8 cellular contexts compared by ENCODE assay signal in genomic region chr7:45033261-45033930, GRCh38. TPM values are rescaled to one million over a fixed set of nuclear protein-coding genes. Genes with fewer than 3 reads are reported as not detected.
A peak's percentile ranks its signal among the peaks of the same experiment; 100 is the strongest.
DNase-seq lines count a peak whose midpoint lies in the region; ATAC-seq and TF ChIP-seq lines count a peak whose summit lies in the region.

No MANE protein-coding gene starts in this region.

- H3K4me1 ChIP-seq in CD4-positive, alpha-beta memory T cell (ENCODE audit: insufficient read depth, low read length) = peaks cover 95% of the 10 kb centered on the region

- peak; percentile 23 to 47 (median 29) for DNase-seq in CD4-positive, alpha-beta memory T cell
- DNase-seq in LHCN-M2 (ENCODE audit: low read depth) (peak; percentile 59), brain microvascular endothelial cell (peak; percentile 28), COR-L47 (lab: John Stamatoyannopoulos, UW) (no peak), NCI-H128 (lab: John Stamatoyannopoulos, UW; ENCODE audit: unreplicated experiment) (no peak)
- DNase-seq in natural killer cell treated with Interleukin-12 subunit alpha and Interleukin-12 subunit beta and Interleukin-15 and Interleukin-18, amount 100 ng/mL, for 72 hours (ENCODE audit: low spot score) = no peak

- H3K9me3 ChIP-seq in CD4-positive, alpha-beta memory T cell (ENCODE audit: control insufficient read depth in 1 of 2, low read length in 2 of 2) = no peaks in the 10 kb centered on the region

- H3K27me3 ChIP-seq in CD4-positive, alpha-beta memory T cell (ENCODE audit: insufficient read depth, low read length) = no peaks in the 10 kb centered on the region
- H3K27me3 ChIP-seq in brain microvascular endothelial cell (replicated peaks) = no peaks in the 10 kb centered on the region

- peak overlapping the region; percentile 65 to 86 (median 70) for H3K4me3 Mint-ChIP-seq in CD4-positive, alpha-beta memory T cell
- no peak overlapping the region for H3K4me3 Mint-ChIP-seq in natural killer cell treated with Interleukin-12 subunit alpha and Interleukin-12 subunit beta and Interleukin-15 and Interleukin-18, amount 100 ng/mL, for 72 hours

- peak overlapping the region; percentile 63 to 90 (median 86) for H3K27ac Mint-ChIP-seq in CD4-positive, alpha-beta memory T cell
- H3K27ac Mint-ChIP-seq in natural killer cell treated with Interleukin-12 subunit alpha and Interleukin-12 subunit beta and Interleukin-15 and Interleukin-18, amount 100 ng/mL, for 72 hours = peak overlapping the region; percentile 60 to 76

- peaks cover 37 to 64% of the 10 kb centered on the region in 2 donors for H3K36me3 Mint-ChIP-seq in CD4-positive, alpha-beta memory T cell
- H3K36me3 Mint-ChIP-seq in natural killer cell treated with Interleukin-12 subunit alpha and Interleukin-12 subunit beta and Interleukin-15 and Interleukin-18, amount 100 ng/mL, for 72 hours = no peaks in the 10 kb centered on the region

- peaks cover 7% of the 10 kb centered on the region for H3K36me3 ChIP-seq in CD4-positive, alpha-beta memory T cell (ENCODE audit: insufficient read depth, low read length)
- H3K36me3 ChIP-seq in brain microvascular endothelial cell (replicated peaks) = peaks cover 3% of the 10 kb centered on the region

- H3K4me1 Mint-ChIP-seq in CD4-positive, alpha-beta memory T cell = peaks cover 55 to 86% (median 67%) of the 10 kb centered on the region in 4 donors
- H3K4me1 Mint-ChIP-seq in natural killer cell treated with Interleukin-12 subunit alpha and Interleukin-12 subunit beta and Interleukin-15 and Interleukin-18, amount 100 ng/mL, for 72 hours (ENCODE audit: low read depth in 2 of 2) = peaks cover 57 to 70% of the 10 kb centered on the region in 2 donors

- peak overlapping the region; percentile 22 for H3K27ac ChIP-seq in CD4-positive, alpha-beta memory T cell (ENCODE audit: low read depth, low read length)
- no peak overlapping the region for H3K27ac ChIP-seq in brain microvascular endothelial cell

- TF ChIP-seq CTCF in brain microvascular endothelial cell (IDR thresholded peaks at IDR 0.05; ENCODE audit: low read depth, low read length, missing control alignments) = no peak

- peak overlapping the region in 1 of 2 donors; percentile 27 for H3K4me3 ChIP-seq in CD4-positive, alpha-beta memory T cell (ENCODE audit: low read length in 2 of 2)
- no peak overlapping the region for H3K4me3 ChIP-seq in brain microvascular endothelial cell (ENCODE audit: low read depth, low read length)

- H3K27me3 Mint-ChIP-seq in CD4-positive, alpha-beta memory T cell = no peaks in the 10 kb centered on the region
- H3K27me3 Mint-ChIP-seq in natural killer cell treated with Interleukin-12 subunit alpha and Interleukin-12 subunit beta and Interleukin-15 and Interleukin-18, amount 100 ng/mL, for 72 hours = no peaks in the 10 kb centered on the region

- POLR2A ChIA-PET in CD4-positive, alpha-beta memory T cell (lab: Charles Lee; ENCODE audit: partially characterized antibody) = interaction anchor here (0.6 to 19.7 kb wide), 5 partner anchors 15 to 102 kb away, joined by 3 to 551 read pairs (median 3); partner anchors contain the start of genes CCM2 and MYO1G

- CTCF ChIA-PET in CD4-positive, alpha-beta memory T cell (lab: Charles Lee; ENCODE audit: partially characterized antibody) = interaction anchor here (0.6 to 7.9 kb wide), 6 partner anchors 33 to 178 kb away, joined by 3 to 88 read pairs (median 3); no protein-coding TSS in a partner anchor

- intact Hi-C loops in CD4-positive, alpha-beta memory T cell (cut with micrococcal nuclease) = no loop called here

- in situ Hi-C loops in brain microvascular endothelial cell (cut with HindIII; ENCODE audit: low pct_ligation_motif_present, low sequenced_read_pairs) = no loop called here

- no peaks in the 10 kb centered on the region for H3K9me3 Mint-ChIP-seq in CD4-positive, alpha-beta memory T cell
- H3K9me3 Mint-ChIP-seq in natural killer cell treated with Interleukin-12 subunit alpha and Interleukin-12 subunit beta and Interleukin-15 and Interleukin-18, amount 100 ng/mL, for 72 hours = no peaks in the 10 kb centered on the region

- peak; percentile 50 to 56 for ATAC-seq in natural killer cell treated with Interleukin-12 subunit alpha and Interleukin-12 subunit beta and Interleukin-15 and Interleukin-18, amount 100 ng/mL, for 72 hours
- no peak for ATAC-seq in HG03045 (IDR thresholded peaks at IDR 0.05; ENCODE audit: unreplicated experiment)
- no peak for ATAC-seq in HG03442 (IDR thresholded peaks at IDR 0.05; ENCODE audit: unreplicated experiment)

RNA-seq across cellular contexts. Expression of gene CCM2, which starts 33.4 kb away (rescaled TPM):
- total RNA-seq in CD4-positive, alpha-beta memory T cell = 100 to 1,000 TPM; 192 to 200 TPM
- 10 to 100 TPM; 82.1 to 91.9 TPM for polyA plus RNA-seq in CD4-positive, alpha-beta memory T cell
- 117 and 126 TPM in 2 replicates for total RNA-seq in LHCN-M2 (2014; rRNA removed)
- polyA plus RNA-seq in LHCN-M2 (2012) = 103 TPM
- 10 to 100 TPM; 59.2 to 68.4 TPM for total RNA-seq in natural killer cell treated with Interleukin-12 subunit alpha and Interleukin-12 subunit beta and Interleukin-15 and Interleukin-18, amount 100 ng/mL, for 72 hours

RNA-seq across cellular contexts. Expression of gene MYO1G, which starts 54.6 kb away (rescaled TPM):
- total RNA-seq in CD4-positive, alpha-beta memory T cell = 10 to 100 TPM; 92.9 to 94.2 TPM
- polyA plus RNA-seq in CD4-positive, alpha-beta memory T cell = 100 to 1,000 TPM; 143 to 168 TPM
- total RNA-seq in LHCN-M2 (2014; rRNA removed) = not detected in 2 replicates
- 0.02 TPM for polyA plus RNA-seq in LHCN-M2 (2012)
- total RNA-seq in natural killer cell treated with Interleukin-12 subunit alpha and Interleukin-12 subunit beta and Interleukin-15 and Interleukin-18, amount 100 ng/mL, for 72 hours = 100 to 1,000 TPM; 465 to 518 TPM

RNA-seq across cellular contexts. Expression of gene NACAD, which starts 55.4 kb away (rescaled TPM):
- not detected for total RNA-seq in CD4-positive, alpha-beta memory T cell
- not detected for polyA plus RNA-seq in CD4-positive, alpha-beta memory T cell
- 2.6 and 2.9 TPM in 2 replicates for total RNA-seq in LHCN-M2 (2014; rRNA removed)
- 4.8 TPM for polyA plus RNA-seq in LHCN-M2 (2012)
- total RNA-seq in natural killer cell treated with Interleukin-12 subunit alpha and Interleukin-12 subunit beta and Interleukin-15 and Interleukin-18, amount 100 ng/mL, for 72 hours = 1 to 10 TPM; 1.1 to 1.9 TPM

Comparison
In these comparisons a context has a peak if more than half of its experiments do, and no peak if none do; other contexts are left out.
1. DNase-seq: peak in CD4-positive, alpha-beta memory T cell (5 of 5), LHCN-M2 (single experiment) and brain microvascular endothelial cell (single experiment); none in natural killer cell treated with Interleukin-12 subunit alpha and Interleukin-12 subunit beta and Interleukin-15 and Interleukin-18, amount 100 ng/mL, for 72 hours (single experiment), COR-L47 (single experiment) and NCI-H128 (single experiment).
2. ATAC-seq: peak in natural killer cell treated with Interleukin-12 subunit alpha and Interleukin-12 subunit beta and Interleukin-15 and Interleukin-18, amount 100 ng/mL, for 72 hours (2 of 2); none in HG03045 (single experiment) and HG03442 (single experiment).
3. RNA of gene MYO1G, which starts 54.6 kb away (total RNA-seq): 465 to 518 TPM in natural killer cell treated with Interleukin-12 subunit alpha and Interleukin-12 subunit beta and Interleukin-15 and Interleukin-18, amount 100 ng/mL, for 72 hours and 92.9 to 94.2 TPM in CD4-positive, alpha-beta memory T cell; not detected in LHCN-M2; every median in the first group is over 10 times any median in the second.